In the genomic region with DNA sequence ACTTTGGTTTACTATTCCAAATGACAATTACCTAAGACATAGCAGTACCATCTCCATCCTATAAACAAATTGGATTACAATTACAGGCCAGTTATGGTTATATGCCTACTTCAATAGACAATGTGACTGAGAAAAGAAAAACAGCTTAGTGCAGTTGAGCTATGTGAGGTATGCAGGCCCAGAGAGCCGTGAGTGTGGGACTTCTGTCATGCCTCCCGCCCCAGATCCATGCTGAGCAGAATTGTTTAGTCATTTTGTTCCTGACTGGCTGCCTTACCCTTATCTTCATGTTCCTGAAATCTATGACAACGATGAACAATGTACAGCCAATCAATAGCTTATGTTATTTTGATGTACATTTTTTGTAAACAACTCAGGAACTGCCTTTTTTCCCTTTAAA, we compare ENCODE assay signal across 11 cellular contexts. TPM values are rescaled to one million over a fixed set of nuclear protein-coding genes. Genes with fewer than 3 reads are reported as not detected.
A peak's percentile ranks its signal among the peaks of the same experiment; 100 is the strongest.
DNase-seq lines count a peak whose midpoint lies in the region; ATAC-seq and TF ChIP-seq lines count a peak whose summit lies in the region.
"Had no signal": no experiment of that assay in that cellular context is flagged by ENCODE, and none has a peak within 500 bp of the region (broad histone marks: within the 10 kb centered on the region; RNA-seq: fewer than 3 reads in every experiment).

No MANE protein-coding gene starts in this region.

- H3F3A ChIP-seq in MM.1S (ENCODE audit: insufficient read depth, low read length) = no peaks in the 10 kb centered on the region

- H3K4me3 ChIP-seq in choroid plexus epithelial cell (ENCODE audit: low read depth, low read length) (no peak overlapping the region), MM.1S (ENCODE audit: low read length) (no peak overlapping the region)

- no peaks in the 10 kb centered on the region for H3K9me3 Mint-ChIP-seq in activated T-cell treated with anti-CD3 and anti-CD28 coated beads, Interleukin-2, amount 50 U/mL, for 72 hours
- H3K9me3 Mint-ChIP-seq in type B pancreatic cell = no peaks in the 10 kb centered on the region
- H3K9me3 Mint-ChIP-seq: activated T-helper 17 cell treated with anti-CD3 and anti-CD28 coated beads, Interleukin-2, amount 50 U/mL, for 72 hours had no signal

- H3K4me2 ChIP-seq in MM.1S (ENCODE audit: low read depth, low read length) = no peak overlapping the region

- peaks cover 15% of the 10 kb centered on the region; the same call in 1 of the 2 replicates for H3K36me3 ChIP-seq in MM.1S (replicated peaks; ENCODE audit: insufficient read depth, low read length)

- H3K9ac ChIP-seq in MM.1S (ENCODE audit: low read length) = no peak overlapping the region

- H3K4me1 Mint-ChIP-seq in activated T-cell treated with anti-CD3 and anti-CD28 coated beads, Interleukin-2, amount 50 U/mL, for 72 hours (ENCODE audit: low read depth) = peaks cover 32% of the 10 kb centered on the region
- peaks cover 31% of the 10 kb centered on the region for H3K4me1 Mint-ChIP-seq in type B pancreatic cell (ENCODE audit: unreplicated experiment)

- peaks cover 0 to 16% of the 10 kb centered on the region in 2 donors for H3K36me3 Mint-ChIP-seq in activated T-cell treated with anti-CD3 and anti-CD28 coated beads, Interleukin-2, amount 50 U/mL, for 72 hours (ENCODE audit: insufficient read depth in 2 of 2)
- H3K36me3 Mint-ChIP-seq in type B pancreatic cell = peaks cover 21% of the 10 kb centered on the region

- no peaks in the 10 kb centered on the region for H3K9me3 ChIP-seq in MM.1S (replicated peaks; ENCODE audit: insufficient read depth, low read length)

- no peak overlapping the region for H3K4me3 Mint-ChIP-seq in activated T-cell treated with anti-CD3 and anti-CD28 coated beads, Interleukin-2, amount 50 U/mL, for 72 hours
- H3K4me3 Mint-ChIP-seq in type B pancreatic cell = no peak overlapping the region
- H3K4me3 Mint-ChIP-seq: activated T-helper 17 cell treated with anti-CD3 and anti-CD28 coated beads, Interleukin-2, amount 50 U/mL, for 72 hours had no signal

- TF ChIP-seq CTCF in choroid plexus epithelial cell (conservative IDR thresholded peaks at IDR 0.05; ENCODE audit: low read depth, low read length) = no peak
- TF ChIP-seq CTCF in type B pancreatic cell (conservative IDR thresholded peaks at IDR 0.05) = no peak
- TF ChIP-seq CTCF in MM.1S (IDR thresholded peaks at IDR 0.05; ENCODE audit: low read length) = no peak

- ATAC-seq in activated T-cell treated with anti-CD3 and anti-CD28 coated beads, Interleukin-2, amount 50 U/mL, for 72 hours (replicated peaks in 1 of 2) = no peak
- no peak for ATAC-seq in HG03095 (IDR thresholded peaks at IDR 0.05; ENCODE audit: unreplicated experiment)
- ATAC-seq: activated T-helper 17 cell treated with anti-CD3 and anti-CD28 coated beads, Interleukin-2, amount 50 U/mL, for 72 hours had no signal

- no peak overlapping the region for H2AFZ ChIP-seq in MM.1S (ENCODE audit: low read length)

- peaks cover 13% of the 10 kb centered on the region for H3K4me1 ChIP-seq in MM.1S (ENCODE audit: low read length)

- peaks cover 98% of the 10 kb centered on the region for H3K79me2 ChIP-seq in MM.1S (ENCODE audit: low read length)

- no peak overlapping the region for H3K27ac ChIP-seq in MM.1S (ENCODE audit: low read length)
- H3K27ac ChIP-seq: VCaP had no signal

- no peak for DNase-seq in activated T-cell treated with anti-CD3 and anti-CD28 coated beads, Interleukin-2, amount 50 U/mL, for 72 hours
- no peak for DNase-seq in activated T-cell treated with anti-CD3 and anti-CD28 coated beads for 4 hours
- peak; percentile 84 for DNase-seq in choroid plexus epithelial cell (ENCODE audit: low read depth)
- peak; percentile 53 for DNase-seq in kidney tubule cell (ENCODE audit: low spot score)
- DNase-seq in type B pancreatic cell (ENCODE audit: extremely low spot score, unreplicated experiment) = no peak
- DNase-seq in NCI-H748 treated with DMSO at 0.1 percent for 48 hours (lab: John Stamatoyannopoulos, UW) = no peak
- DNase-seq in MM.1S = no peak
- DNase-seq: NCI-H1417 had no signal

- H3K27me3 Mint-ChIP-seq in activated T-cell treated with anti-CD3 and anti-CD28 coated beads, Interleukin-2, amount 50 U/mL, for 72 hours (ENCODE audit: low read depth) = no peaks in the 10 kb centered on the region
- H3K27me3 Mint-ChIP-seq in type B pancreatic cell = no peaks in the 10 kb centered on the region
- H3K27me3 Mint-ChIP-seq: activated T-helper 17 cell treated with anti-CD3 and anti-CD28 coated beads, Interleukin-2, amount 50 U/mL, for 72 hours had no signal

- H3K27me3 ChIP-seq in MM.1S (replicated peaks; ENCODE audit: insufficient read depth, low read length) = no peaks in the 10 kb centered on the region

- peaks cover 22% of the 10 kb centered on the region; the same call in 1 of the 2 replicates for H4K20me1 ChIP-seq in MM.1S (ENCODE audit: insufficient read depth, low read length)

- H3K27ac Mint-ChIP-seq in activated T-cell treated with anti-CD3 and anti-CD28 coated beads, Interleukin-2, amount 50 U/mL, for 72 hours = peak overlapping the region; percentile 11
- peak overlapping the region; percentile 54 for H3K27ac Mint-ChIP-seq in type B pancreatic cell
- H3K27ac Mint-ChIP-seq: activated T-helper 17 cell treated with anti-CD3 and anti-CD28 coated beads, Interleukin-2, amount 50 U/mL, for 72 hours had no signal

- no peaks in the 10 kb centered on the region for H3K9me2 ChIP-seq in MM.1S (replicated peaks; ENCODE audit: insufficient read depth, low read length)

RNA-seq across cellular contexts. Expression of gene LARP4B, which starts 21.7 kb away (rescaled TPM):
- 100 to 1,000 TPM; 103 to 109 TPM for total RNA-seq in activated T-cell treated with anti-CD3 and anti-CD28 coated beads, Interleukin-2, amount 50 U/mL, for 72 hours
- 82.1 and 96.4 TPM in 2 replicates for total RNA-seq in type B pancreatic cell (ENCODE audit: low replicate concordance)

Comparison
In these comparisons a context has a peak if more than half of its experiments do, and no peak if none do; other contexts are left out.
1. DNase-seq: peak in choroid plexus epithelial cell (single experiment) and kidney tubule cell (single experiment); none in activated T-cell treated with anti-CD3 and anti-CD28 coated beads, Interleukin-2, amount 50 U/mL, for 72 hours (0 of 2), activated T-cell treated with anti-CD3 and anti-CD28 coated beads for 4 hours (single experiment), type B pancreatic cell (single experiment), NCI-H748 treated with DMSO at 0.1 percent for 48 hours (single experiment) and MM.1S (single experiment).